In the genomic region with DNA sequence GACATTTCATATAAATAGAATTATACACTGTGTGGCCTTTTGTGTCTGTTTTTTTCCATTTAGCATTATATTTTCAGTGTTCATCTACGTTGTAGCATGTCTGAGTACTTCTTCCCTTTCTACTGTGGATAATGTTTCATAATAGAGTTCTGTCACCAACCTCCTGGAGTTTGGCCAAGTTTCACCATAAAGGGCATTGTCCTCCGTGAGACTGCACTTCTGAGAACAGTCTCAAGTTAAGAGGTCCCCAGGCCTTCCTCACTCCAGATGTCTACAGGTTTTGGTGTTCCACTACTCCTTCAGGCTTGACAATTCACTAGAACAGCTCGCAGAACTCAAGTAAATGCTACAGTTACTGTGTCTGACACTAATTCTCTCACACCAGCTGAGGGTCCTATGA, we compare ENCODE assay signal across 8 cellular contexts. TPM values are rescaled to one million over a fixed set of nuclear protein-coding genes. Genes with fewer than 3 reads are reported as not detected.
A peak's percentile ranks its signal among the peaks of the same experiment; 100 is the strongest.
DNase-seq lines count a peak whose midpoint lies in the region; ATAC-seq and TF ChIP-seq lines count a peak whose summit lies in the region.
"Had no signal": no experiment of that assay in that cellular context is flagged by ENCODE, and none has a peak within 500 bp of the region (broad histone marks: within the 10 kb centered on the region; RNA-seq: fewer than 3 reads in every experiment).

No MANE protein-coding gene starts in this region.

- ATAC-seq in left lobe of liver, result peak; percentile 60
- ATAC-seq: natural killer cell treated with Interleukin-12 subunit alpha and Interleukin-12 subunit beta and Interleukin-15 and Interleukin-18, amount 100 ng/mL, for 72 hours had no signal

- H3K4me3 Mint-ChIP-seq in progenitor cell of endocrine pancreas (ENCODE audit: low read depth), result no peak overlapping the region
- H3K4me3 Mint-ChIP-seq: B cell; natural killer cell treated with Interleukin-12 subunit alpha and Interleukin-12 subunit beta and Interleukin-15 and Interleukin-18, amount 100 ng/mL, for 72 hours had no signal

- peaks cover 3% of the 10 kb centered on the region for H3K27me3 Mint-ChIP-seq in progenitor cell of endocrine pancreas

- DNase-seq in COR-L47 (lab: John Stamatoyannopoulos, UW) (peak; percentile 10), RPMI8226 (peak; percentile 87), left lobe of liver (ENCODE audit: low spot score) (peak; percentile 77), progenitor cell of endocrine pancreas (ENCODE audit: low spot score, unreplicated experiment) (no peak), activated gamma-delta T cell (lab: John Stamatoyannopoulos, UW) (no peak)
- no peak for DNase-seq in stimulated activated naive CD4-positive, alpha-beta T cell treated with Interleukin-2 at 50 U/mL for 16 hours (lab: John Stamatoyannopoulos, UW)

- TF ChIP-seq CTCF in progenitor cell of endocrine pancreas (IDR thresholded peaks at IDR 0.05; ENCODE audit: unreplicated experiment), result no peak

- no peaks in the 10 kb centered on the region for H3K4me1 Mint-ChIP-seq in progenitor cell of endocrine pancreas (ENCODE audit: low read depth)
- H3K4me1 Mint-ChIP-seq: B cell had no signal

- no peak overlapping the region for H3K27ac Mint-ChIP-seq in progenitor cell of endocrine pancreas
- H3K27ac Mint-ChIP-seq: B cell; natural killer cell treated with Interleukin-12 subunit alpha and Interleukin-12 subunit beta and Interleukin-15 and Interleukin-18, amount 100 ng/mL, for 72 hours had no signal

- no peaks in the 10 kb centered on the region for H3K36me3 Mint-ChIP-seq in progenitor cell of endocrine pancreas (ENCODE audit: insufficient read depth)
- H3K36me3 Mint-ChIP-seq: natural killer cell treated with Interleukin-12 subunit alpha and Interleukin-12 subunit beta and Interleukin-15 and Interleukin-18, amount 100 ng/mL, for 72 hours had no signal

- no peaks in the 10 kb centered on the region for H3K9me3 Mint-ChIP-seq in progenitor cell of endocrine pancreas (ENCODE audit: low read depth)
- H3K9me3 Mint-ChIP-seq: natural killer cell treated with Interleukin-12 subunit alpha and Interleukin-12 subunit beta and Interleukin-15 and Interleukin-18, amount 100 ng/mL, for 72 hours had no signal

RNA-seq across cellular contexts. Expression of a gene that starts 30.9 kb away (rescaled TPM):
- total RNA-seq in left lobe of liver (32.0 TPM), progenitor cell of endocrine pancreas (67.3 and 69.2 TPM in 2 replicates)

RNA-seq across cellular contexts. Expression of a gene that starts 31.1 kb away (rescaled TPM):
- total RNA-seq in left lobe of liver, result 14.1 TPM
- 47.8 and 53.6 TPM in 2 replicates for total RNA-seq in progenitor cell of endocrine pancreas

RNA-seq across cellular contexts. Expression of a gene that starts 37.4 kb away (rescaled TPM):
- 211 TPM for total RNA-seq in left lobe of liver
- 0.36 TPM in 1 of 2 replicates, not detected in the other for total RNA-seq in progenitor cell of endocrine pancreas

RNA-seq across cellular contexts. Expression of a gene that starts 38.3 kb away (rescaled TPM):
- 19.5 TPM for total RNA-seq in left lobe of liver
- 31.8 and 34.6 TPM in 2 replicates for total RNA-seq in progenitor cell of endocrine pancreas

RNA-seq across cellular contexts. Expression of a gene that starts 43.7 kb away (rescaled TPM):
- 15.6 TPM for total RNA-seq in left lobe of liver
- 25.9 and 27.5 TPM in 2 replicates for total RNA-seq in progenitor cell of endocrine pancreas

Comparison
In these comparisons a context has a peak if more than half of its experiments do, and no peak if none do; other contexts are left out.
1. DNase-seq: peak in COR-L47 (single experiment), RPMI8226 (single experiment) and left lobe of liver (single experiment); none in progenitor cell of endocrine pancreas (single experiment), activated gamma-delta T cell (single experiment) and stimulated activated naive CD4-positive, alpha-beta T cell treated with Interleukin-2 at 50 U/mL for 16 hours (single experiment).
2. RNA of a gene that starts 37.4 kb away (total RNA-seq): 211 TPM in left lobe of liver (single experiment); 0.36 TPM in progenitor cell of endocrine pancreas; every median in the first group is over 100 times any median in the second.